Comparison of ENCODE assay signal across 11 cellular contexts in genomic region chr2:54773838-54774237, GRCh38. TPM values are rescaled to one million over a fixed set of nuclear protein-coding genes. Genes with fewer than 3 reads are reported as not detected.
DNase-seq lines count a peak whose midpoint lies in the region; TF ChIP-seq lines count a peak whose summit lies in the region.
"Had no signal": no experiment of that assay in that cellular context is flagged by ENCODE, and none has a peak within 500 bp of the region (broad histone marks: within the 10 kb centered on the region; RNA-seq: fewer than 3 reads in every experiment).

No MANE protein-coding gene starts in this region.

- H2BK120ac ChIP-seq in mesendoderm (ENCODE audit: low read depth, low read length) = no peak overlapping the region

- H2BK15ac ChIP-seq in mesendoderm (replicated peaks; ENCODE audit: low read depth) = no peak overlapping the region

- no peaks in the 10 kb centered on the region for H4K20me1 ChIP-seq in Karpas-422 (ENCODE audit: insufficient read depth, low read depth, low read length)

- H3K4ac ChIP-seq in mesendoderm (ENCODE audit: low read depth, low read length) = no peak overlapping the region

- no CpG with 5 or more reads among the region's 2 CpGs for WGBS in mesendoderm (ENCODE audit: extremely low coverage, insufficient coverage, low lambda C conversion rate)

- H2AFZ ChIP-seq in Karpas-422 (ENCODE audit: low read length) = no peak overlapping the region

- peak; percentile 34 for TF ChIP-seq CTCF in cardiac fibroblast (IDR thresholded peaks at IDR 0.05; ENCODE audit: low read depth, low read length)

- no peak overlapping the region for H4K8ac ChIP-seq in mesendoderm (ENCODE audit: low read depth, low read length)

- H3K27me3 ChIP-seq in Karpas-422 (ENCODE audit: low read length) = no peaks in the 10 kb centered on the region
- H3K27me3 ChIP-seq in mesendoderm (ENCODE audit: insufficient read depth, low read length, poor library complexity) = no peaks in the 10 kb centered on the region

- H3K4me1 ChIP-seq in Karpas-422 (ENCODE audit: low read length) (peaks cover 38% of the 10 kb centered on the region), mesendoderm (ENCODE audit: control insufficient read depth, low read depth, low read length) (no peaks in the 10 kb centered on the region)

- DNase-seq in D341Med (ENCODE audit: low spot score) = peak; percentile 24
- no peak for DNase-seq in Karpas-422
- peak; percentile 14 to 32 for DNase-seq in cardiac fibroblast (ENCODE audit: low read depth in 2 of 2)
- peak; percentile 76 for DNase-seq in mesendoderm
- no peak for DNase-seq in NCI-H1417 treated with DMSO at 0.1 percent for 48 hours (lab: John Stamatoyannopoulos, UW)
- no peak for DNase-seq in ureter (ENCODE audit: low spot score)
- no peak for DNase-seq in NCI-H146 (lab: John Stamatoyannopoulos, UW)
- DNase-seq in mesenteric fat pad (ENCODE audit: low spot score) = no peak
- DNase-seq: activated CD8-positive, alpha-beta memory T cell treated with anti-CD3 and anti-CD28 coated beads for 24 hours; activated naive CD4-positive, alpha-beta T cell treated with anti-CD3 and anti-CD28 coated beads for 36 hours had no signal

- no peak overlapping the region for H3K56ac ChIP-seq in mesendoderm (ENCODE audit: low read length)

- H3K9me3 ChIP-seq in Karpas-422 (ENCODE audit: low read length) = peaks cover 16% of the 10 kb centered on the region

- no peaks in the 10 kb centered on the region for H3K9me2 ChIP-seq in Karpas-422 (replicated peaks; ENCODE audit: insufficient read depth, low read length)

- no peak overlapping the region for H2BK5ac ChIP-seq in mesendoderm (ENCODE audit: low read length)

- H3K9ac ChIP-seq in Karpas-422 (ENCODE audit: low read length) = no peak overlapping the region
- no peak overlapping the region for H3K9ac ChIP-seq in mesendoderm (ENCODE audit: low read length)

- H3K79me2 ChIP-seq in Karpas-422 (ENCODE audit: low read length) = peaks cover 97% of the 10 kb centered on the region
- no peaks in the 10 kb centered on the region for H3K79me2 ChIP-seq in mesendoderm (ENCODE audit: control insufficient read depth, insufficient read depth, low read length)

- H3K4me3 ChIP-seq in Karpas-422 (ENCODE audit: low read length) (no peak overlapping the region), cardiac fibroblast (replicated peaks in 1 of 2; ENCODE audit: low read depth in 2 of 2, low read length in 2 of 2) (no peak overlapping the region), mesendoderm (ENCODE audit: low read length) (no peak overlapping the region)
- H3K4me3 ChIP-seq: skin epidermis had no signal

- H4K5ac ChIP-seq in mesendoderm (ENCODE audit: low read length) = no peak overlapping the region

- H3K18ac ChIP-seq in mesendoderm (ENCODE audit: low read length) = no peak overlapping the region

- H3K23ac ChIP-seq in mesendoderm (ENCODE audit: low read length) = no peak overlapping the region

- peaks cover 60% of the 10 kb centered on the region for H3K36me3 ChIP-seq in Karpas-422 (ENCODE audit: insufficient read depth, low read length)
- H3K36me3 ChIP-seq in mesendoderm (ENCODE audit: control insufficient read depth, insufficient read depth, low read length) = no peaks in the 10 kb centered on the region

- no peak overlapping the region for H3K4me2 ChIP-seq in Karpas-422 (ENCODE audit: low read depth, low read length, poor library complexity, severe bottlenecking)
- H3K4me2 ChIP-seq in mesendoderm (ENCODE audit: low read length) = no peak overlapping the region

- no peak overlapping the region for H2AK5ac ChIP-seq in mesendoderm (ENCODE audit: low read length)

- no peaks in the 10 kb centered on the region for H3K79me1 ChIP-seq in mesendoderm (ENCODE audit: low read length)

- peak overlapping the region; percentile 14; the same call in 1 of the 2 replicates for H3K27ac ChIP-seq in Karpas-422 (ENCODE audit: low read length)
- H3K27ac ChIP-seq in mesendoderm (ENCODE audit: low read depth, low read length) = no peak overlapping the region

RNA-seq across cellular contexts. Expression of gene EML6, which starts 50.4 kb away (rescaled TPM):
- total RNA-seq in Karpas-422 (2014; rRNA removed; shearing (Covaris generic); ENCODE audit: low replicate concordance) = 133 and 187 TPM in 2 replicates
- 0.34 TPM for polyA plus RNA-seq in mesendoderm (2013, experiment 1 of 2)
- 0.32 TPM for polyA plus RNA-seq in mesendoderm (2013, experiment 2 of 2)
- total RNA-seq in ureter (5.4 TPM), mesenteric fat pad (2.4 TPM)

Comparison
In these comparisons a context has a peak if more than half of its experiments do, and no peak if none do; other contexts are left out.
1. DNase-seq: peak in D341Med (single experiment), cardiac fibroblast (2 of 2) and mesendoderm (single experiment); none in Karpas-422 (single experiment), NCI-H1417 treated with DMSO at 0.1 percent for 48 hours (single experiment), ureter (single experiment), NCI-H146 (single experiment) and mesenteric fat pad (single experiment).
2. RNA of gene EML6, which starts 50.4 kb away (total RNA-seq): 133 to 187 TPM in Karpas-422; 5.4 TPM in ureter (single experiment) and 2.4 TPM in mesenteric fat pad (single experiment); every median in the first group is over 10 times any median in the second.